Comparison of ENCODE assay signal across 8 cellular contexts in genomic region chr20:35329435-35330139, GRCh38. TPM values are rescaled to one million over a fixed set of nuclear protein-coding genes. Genes with fewer than 3 reads are reported as not detected.
A peak's percentile ranks its signal among the peaks of the same experiment; 100 is the strongest.
DNase-seq lines count a peak whose midpoint lies in the region; ATAC-seq and TF ChIP-seq lines count a peak whose summit lies in the region.

No MANE protein-coding gene starts in this region.

- H3K4me3 Mint-ChIP-seq in neural crest cell, result no peak overlapping the region

- DNase-seq in COLO668 (lab: John Stamatoyannopoulos, UW; ENCODE audit: unreplicated experiment) (peak; percentile 45), RWPE1 (ENCODE audit: low spot score) (peak; percentile 78), brain microvascular endothelial cell (no peak), neural crest cell (ENCODE audit: low read depth, low spot score) (peak; percentile 37), uterus (no peak), superior temporal gyrus (ENCODE audit: extremely low spot score) (no peak)

- POLR2A ChIA-PET in HEK293 (lab: Yijun Ruan, JAX), result interaction anchor here (0.5 to 1.1 kb wide), 2 partner anchors 52 to 126 kb away, joined by 3 to 4 read pairs; partner anchors contain the start of genes CEP250 and MMP24OS
- POLR2A ChIA-PET in RWPE1 (lab: Yijun Ruan, JAX; ENCODE audit: low non-redundant PET), result no interaction called here

- no peak for ATAC-seq in HG02938 (IDR thresholded peaks at IDR 0.05; ENCODE audit: unreplicated experiment)

- H3K27ac Mint-ChIP-seq in neural crest cell (ENCODE audit: unreplicated experiment), result peak overlapping the region; percentile 47

- H3K4me3 ChIP-seq in HEK293 (ENCODE audit: low read depth, low read length), result no peak overlapping the region
- H3K4me3 ChIP-seq in brain microvascular endothelial cell (ENCODE audit: low read depth, low read length), result no peak overlapping the region
- no peak overlapping the region for H3K4me3 ChIP-seq in uterus

- H3K27ac ChIP-seq in HEK293 (ENCODE audit: extremely low read depth, low read depth, low read length), result no peak overlapping the region
- peak overlapping the region; percentile 3; the same call in 1 of the 2 replicates for H3K27ac ChIP-seq in RWPE1
- no peak overlapping the region for H3K27ac ChIP-seq in brain microvascular endothelial cell
- H3K27ac ChIP-seq in uterus, result no peak overlapping the region

- H3K36me3 Mint-ChIP-seq in neural crest cell (ENCODE audit: low read depth), result peaks cover 3% of the 10 kb centered on the region

- peaks cover 37% of the 10 kb centered on the region for H3K4me1 Mint-ChIP-seq in neural crest cell

- CTCF ChIA-PET in HEK293 (lab: Yijun Ruan, JAX), result interaction anchor here (0.5 to 9.6 kb wide), 30 partner anchors 8 to 1747 kb away, joined by 3 to 236 read pairs (median 4); partner anchors contain the start of gene GDF5
- CTCF ChIA-PET in RWPE1 (lab: Yijun Ruan, JAX), result interaction anchor here (0.5 to 1.9 kb wide), 20 partner anchors 11 to 407 kb away, joined by 3 to 52 read pairs (median 4); partner anchors contain the start of gene MMP24OS

- TF ChIP-seq POLR2A in uterus (IDR thresholded peaks at IDR 0.05), result no peak

- TF ChIP-seq CTCF in HEK293 (tag by site-specific recombination; IDR thresholded peaks at IDR 0.05), result peak; percentile 53
- no peak for TF ChIP-seq CTCF in RWPE1 (conservative IDR thresholded peaks at IDR 0.05; ENCODE audit: low read depth)
- peak; percentile 82 for TF ChIP-seq CTCF in brain microvascular endothelial cell (IDR thresholded peaks at IDR 0.05; ENCODE audit: low read depth, low read length, missing control alignments)
- peak; percentile 57 for TF ChIP-seq CTCF in neural crest cell (conservative IDR thresholded peaks at IDR 0.05)
- TF ChIP-seq CTCF in uterus (IDR thresholded peaks at IDR 0.05), result no peak

- H3K4me1 ChIP-seq in HEK293 (ENCODE audit: control insufficient read depth, insufficient read depth, low read length) (no peaks in the 10 kb centered on the region; the same call in 1 of the 2 replicates), uterus (no peaks in the 10 kb centered on the region)

- in situ Hi-C loops in brain microvascular endothelial cell (cut with HindIII; ENCODE audit: low pct_ligation_motif_present, low sequenced_read_pairs), result no loop called here

- H3K9me3 Mint-ChIP-seq in neural crest cell, result no peaks in the 10 kb centered on the region

- H3K9me3 ChIP-seq in HEK293 (ENCODE audit: control insufficient read depth, insufficient read depth, low read depth, low read length) (no peaks in the 10 kb centered on the region), uterus (no peaks in the 10 kb centered on the region)

- no peaks in the 10 kb centered on the region for H3K36me3 ChIP-seq in HEK293 (ENCODE audit: control insufficient read depth in 2 of 2, insufficient read depth in 1 of 2, low read length in 2 of 2)
- no peaks in the 10 kb centered on the region for H3K36me3 ChIP-seq in brain microvascular endothelial cell (replicated peaks)
- no peaks in the 10 kb centered on the region for H3K36me3 ChIP-seq in uterus

- no peaks in the 10 kb centered on the region for H3K27me3 Mint-ChIP-seq in neural crest cell (ENCODE audit: low read depth)

- intact Hi-C loops in uterus (cut with DNase I; ENCODE audit: low total_unique reads), result no loop called here

- H3K27me3 ChIP-seq in brain microvascular endothelial cell (replicated peaks) (no peaks in the 10 kb centered on the region), uterus (no peaks in the 10 kb centered on the region)

TF ChIP-seq in HEK293, 187 proteins besides CTCF, POLR2A, EP300 and RAD21:
- TF ChIP-seq KLF1 (tag by site-specific recombination; IDR thresholded peaks at IDR 0.05) (0 out of 2 replicates have a peak, but pooled peaks have one; percentile 16), ZNF837 (tag by site-specific recombination; IDR thresholded peaks at IDR 0.05) (no peak), ZEB2 (tag by site-specific recombination; IDR thresholded peaks at IDR 0.05) (0 out of 2 replicates have a peak, but pooled peaks have one; percentile 36), ZNF140 (tag by site-specific recombination; IDR thresholded peaks at IDR 0.05) (no peak), BCL11A (tag by site-specific recombination; IDR thresholded peaks at IDR 0.05; ENCODE audit: low read depth) (no peak), ZNF146 (tag by site-specific recombination; IDR thresholded peaks at IDR 0.05) (no peak), ZNF558 (tag by site-specific recombination; IDR thresholded peaks at IDR 0.05) (no peak), ZNF654 (tag by site-specific recombination; IDR thresholded peaks at IDR 0.05; ENCODE audit: low read depth) (peak; percentile 49), ZNF777 (tag by site-specific recombination; IDR thresholded peaks at IDR 0.05; ENCODE audit: borderline replicate concordance) (no peak)
- TF ChIP-seq, protein P1, sequence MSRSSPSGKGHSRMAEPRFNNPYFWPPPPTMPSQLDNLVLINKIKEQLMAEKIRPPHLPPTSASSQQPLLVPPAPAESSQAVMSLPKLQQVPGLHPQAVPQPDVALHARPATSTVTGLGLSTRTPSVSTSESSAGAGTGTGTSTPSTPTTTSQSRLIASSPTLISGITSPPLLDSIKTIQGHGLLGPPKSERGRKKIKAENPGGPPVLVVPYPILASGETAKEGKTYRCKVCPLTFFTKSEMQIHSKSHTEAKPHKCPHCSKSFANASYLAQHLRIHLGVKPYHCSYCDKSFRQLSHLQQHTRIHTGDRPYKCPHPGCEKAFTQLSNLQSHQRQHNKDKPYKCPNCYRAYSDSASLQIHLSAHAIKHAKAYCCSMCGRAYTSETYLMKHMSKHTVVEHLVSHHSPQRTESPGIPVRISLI (tag by site-specific recombination; IDR thresholded peaks at IDR 0.05), result peak; percentile 55; the same call in 1 of the 2 replicates

RNA-seq across cellular contexts. Expression of gene FAM83C, which starts 37.4 kb away (rescaled TPM):
- total RNA-seq in neural crest cell, result not detected in 2 replicates
- total RNA-seq in uterus, result not detected

RNA-seq across cellular contexts. Expression of gene EIF6, which starts 45.0 kb away (rescaled TPM):
- total RNA-seq in neural crest cell (112 and 116 TPM in 2 replicates), uterus (10 to 100 TPM; 33.8 to 80.9 (median 66.8) TPM)

RNA-seq across cellular contexts. Expression of gene MMP24OS, which starts 51.7 kb away (rescaled TPM):
- total RNA-seq in neural crest cell (34.0 and 37.8 TPM in 2 replicates), uterus (10 to 100 TPM in 3 of 4 donors, 1 to 10 TPM in 1; 8.8 to 67.8 (median 18.1) TPM)

Comparison
In these comparisons a context has a peak if more than half of its experiments do, and no peak if none do; other contexts are left out.
1. DNase-seq: peak in COLO668 (single experiment), RWPE1 (single experiment) and neural crest cell (single experiment); none in brain microvascular endothelial cell (single experiment), uterus (0 of 2) and superior temporal gyrus (single experiment).
2. CTCF ChIP-seq: peak in HEK293 (single experiment), brain microvascular endothelial cell (single experiment) and neural crest cell (single experiment); none in RWPE1 (single experiment) and uterus (0 of 4).